In genomic region chr4:4592414-4592813, GRCh38 we compare ENCODE assay signal across 32 cellular contexts.
"Had no signal": no experiment of that assay in that cellular context is flagged by ENCODE, and none has a peak within 500 bp of the region (broad histone marks: within the 10 kb centered on the region; RNA-seq: fewer than 3 reads in every experiment).

No MANE protein-coding gene starts in this region.

- H3K27ac ChIP-seq: body of pancreas, brain microvascular endothelial cell, breast epithelium, WERI-Rb-1 had no signal

- H3K9me3 ChIP-seq: body of pancreas had no signal

- H3K36me3 ChIP-seq: brain microvascular endothelial cell, breast epithelium had no signal

- H3K4me1 ChIP-seq: body of pancreas, breast epithelium had no signal

- ATAC-seq: activated CD4-positive, alpha-beta T cell treated with anti-CD3 and anti-CD28 coated beads for 36 hours; activated CD4-positive, CD25-positive, alpha-beta regulatory T cell treated with anti-CD3 and anti-CD28 coated beads, Interleukin-2, amount 50 U/mL, for 24 hours; activated CD8-positive, alpha-beta memory T cell treated with anti-CD3 and anti-CD28 coated beads, Interleukin-2, amount 10 ng/mL, durations not matched to agents 7 days and 5 days; activated CD8-positive, alpha-beta T cell treated with anti-CD3 and anti-CD28 coated beads, Interleukin-2, amount 10 ng/mL, durations not matched to agents 7 days and 5 days; activated naive CD8-positive, alpha-beta T cell treated with anti-CD3 and anti-CD28 coated beads, Interleukin-2, amount 50 U/mL, for 24 hours; body of pancreas; WTC11 had no signal

- H3K27me3 ChIP-seq: body of pancreas, brain microvascular endothelial cell, breast epithelium had no signal

- H3K4me3 ChIP-seq: body of pancreas, breast epithelium had no signal

- DNase-seq: activated CD4-positive, alpha-beta memory T cell treated with anti-CD3 and anti-CD28 coated beads, Interleukin-2, amount 10 ng/mL, durations not matched to agents 7 days and 5 days; activated CD4-positive, alpha-beta T cell treated with anti-CD3 and anti-CD28 coated beads for 1 hour; activated CD4-positive, alpha-beta T cell treated with anti-CD3 and anti-CD28 coated beads for 36 hours; activated CD4-positive, alpha-beta T cell treated with anti-CD3 and anti-CD28 coated beads for 48 hours; activated CD4-positive, alpha-beta T cell treated with anti-CD3 and anti-CD28 coated beads, Interleukin-2, amount 10 ng/mL, durations not matched to agents 7 days and 5 days; activated CD4-positive, alpha-beta T cell treated with anti-CD3 and anti-CD28 coated beads, Interleukin-2, amount 50 U/mL, for 48 hours; activated CD4-positive, CD25-positive, alpha-beta regulatory T cell; activated CD8-positive, alpha-beta memory T cell treated with anti-CD3 and anti-CD28 coated beads for 24 hours; activated CD8-positive, alpha-beta memory T cell treated with anti-CD3 and anti-CD28 coated beads, Interleukin-2, amount 10 ng/mL, durations not matched to agents 7 days and 5 days; activated CD8-positive, alpha-beta memory T cell treated with anti-CD3 and anti-CD28 coated beads, Interleukin-2, amount 50 U/mL, for 48 hours; activated CD8-positive, alpha-beta T cell treated with anti-CD3 and anti-CD28 coated beads, Interleukin-2, amount 10 ng/mL, durations not matched to agents 7 days and 5 days; activated effector memory CD4-positive, alpha-beta T cell treated with Interleukin-2 at 50 U/mL for 16 hours; activated gamma-delta T cell; activated naive CD4-positive, alpha-beta T cell treated with anti-CD3 and anti-CD28 coated beads, Interleukin-2, amount 10 ng/mL, durations not matched to agents 7 days and 5 days; activated naive CD4-positive, alpha-beta T cell treated with Interleukin-2 at 50 U/mL for 16 hours; activated naive CD8-positive, alpha-beta T cell treated with anti-CD3 and anti-CD28 coated beads, Interleukin-2, amount 10 ng/mL, durations not matched to agents 7 days and 5 days; activated naive CD8-positive, alpha-beta T cell treated with anti-CD3 and anti-CD28 coated beads, Interleukin-2, amount 50 U/mL, for 24 hours; activated T-cell treated with anti-CD3 and anti-CD28 coated beads, Interleukin-2, amount 50 U/mL, for 24 hours; activated T-cell treated with anti-CD3 and anti-CD28 coated beads, Interleukin-2, amount 50 U/mL, for 48 hours; amygdala; aorta; body of pancreas; brain microvascular endothelial cell; central memory CD4-positive, alpha-beta T cell; T-helper 1 cell; T-helper 2 cell; T-helper 9 cell; WERI-Rb-1 had no signal

- FAIRE-seq: astrocyte had no signal
